Comparison of ENCODE assay signal across 19 cellular contexts in genomic region chr5:110087829-110088228, GRCh38.
A peak's percentile ranks its signal among the peaks of the same experiment; 100 is the strongest.
DNase-seq lines count a peak whose midpoint lies in the region; ATAC-seq and TF ChIP-seq lines count a peak whose summit lies in the region.
"Had no signal": no experiment of that assay in that cellular context is flagged by ENCODE, and none has a peak within 500 bp of the region (broad histone marks: within the 10 kb centered on the region; RNA-seq: fewer than 3 reads in every experiment).

No MANE protein-coding gene starts in this region.

- CTCF ChIA-PET in MCF 10A (lab: Yijun Ruan, JAX): interaction anchor here (1.1 kb wide), 1 partner anchor 397 kb away, joined by 5 read pairs; no protein-coding TSS in a partner anchor

- peak overlapping the region; percentile 59 for H3K4me3 Mint-ChIP-seq in MCF 10A (ENCODE audit: unreplicated experiment)
- H3K4me3 Mint-ChIP-seq: B cell; central memory CD8-positive, alpha-beta T cell had no signal

- no peaks in the 10 kb centered on the region for H3K36me3 Mint-ChIP-seq in MCF 10A (ENCODE audit: insufficient read depth, unreplicated experiment)

- no TSS peak for BruUV-seq in MCF 10A (replicated peaks; lab: Mats Ljungman, UMichigan)

- H2AFZ ChIP-seq in hepatocyte (no peak overlapping the region), smooth muscle cell (ENCODE audit: low read depth) (no peak overlapping the region)

- intact Hi-C loops in MCF 10A (cut with micrococcal nuclease) (no loop called here), breast epithelium (cut with DNase I; ENCODE audit: low total_unique reads) (no loop called here), vagina (cut with DNase I) (no loop called here), Right ventricle myocardium inferior (cut with DNase I) (no loop called here)

- DNase-seq in MCF 10A (ENCODE audit: unreplicated experiment) (peak; percentile 77), breast epithelium (ENCODE audit: low spot score in 2 of 2) (no peak), amniotic epithelial cell (ENCODE audit: low read depth) (peak; percentile 85), hepatocyte (ENCODE audit: low spot score) (peak; percentile 18), smooth muscle cell (lab: John Stamatoyannopoulos, UW; ENCODE audit: unreplicated experiment) (no peak), vagina (ENCODE audit: extremely low spot score in 2 of 2) (no peak), Right ventricle myocardium inferior (ENCODE audit: missing footprints) (no peak)
- DNase-seq: activated CD8-positive, alpha-beta memory T cell treated with anti-CD3 and anti-CD28 coated beads, Interleukin-2, amount 50 U/mL, for 4 hours; Caco-2; effector CD4-positive, alpha-beta T cell; left colon; mucosa of descending colon; NCI-H146; NCI-H2171 treated with DMSO at 0.1 percent for 48 hours; SK-N-SH had no signal

- H3K4me1 ChIP-seq in breast epithelium (no peaks in the 10 kb centered on the region), hepatocyte (ENCODE audit: insufficient read depth) (no peaks in the 10 kb centered on the region), smooth muscle cell (ENCODE audit: low read depth) (peaks cover 3% of the 10 kb centered on the region), vagina (no peaks in the 10 kb centered on the region)
- H3K4me1 ChIP-seq: Caco-2 had no signal

- no peaks in the 10 kb centered on the region for H3K27me3 ChIP-seq in breast epithelium
- no peaks in the 10 kb centered on the region for H3K27me3 ChIP-seq in hepatocyte
- H3K27me3 ChIP-seq in smooth muscle cell (ENCODE audit: low read depth): no peaks in the 10 kb centered on the region
- no peaks in the 10 kb centered on the region for H3K27me3 ChIP-seq in vagina

- H3K4me3 ChIP-seq in breast epithelium (no peak overlapping the region), hepatocyte (no peak overlapping the region), smooth muscle cell (no peak overlapping the region), vagina (no peak overlapping the region)
- H3K4me3 ChIP-seq: mucosa of descending colon had no signal

- POLR2A ChIA-PET in MCF 10A (lab: Yijun Ruan, JAX): interaction anchor here (0.6 to 3.4 kb wide), 13 partner anchors 11 to 1361 kb away, joined by 3 to 18 read pairs (median 6); no protein-coding TSS in a partner anchor

- no peak overlapping the region for H3K9ac ChIP-seq in smooth muscle cell (ENCODE audit: low read depth)
- H3K9ac ChIP-seq: SK-N-SH had no signal

- peak overlapping the region; percentile 92 for H3K27ac Mint-ChIP-seq in MCF 10A (ENCODE audit: low read depth, unreplicated experiment)
- H3K27ac Mint-ChIP-seq: B cell had no signal

- H3K9me2 ChIP-seq in hepatocyte (replicated peaks; ENCODE audit: insufficient read depth): no peaks in the 10 kb centered on the region
- H3K9me2 ChIP-seq: SK-N-SH had no signal

- H3K36me3 ChIP-seq in breast epithelium (no peaks in the 10 kb centered on the region), hepatocyte (replicated peaks; ENCODE audit: insufficient read depth, low read depth) (no peaks in the 10 kb centered on the region), smooth muscle cell (ENCODE audit: low read depth) (no peaks in the 10 kb centered on the region), vagina (no peaks in the 10 kb centered on the region)

- H3K4me2 ChIP-seq in hepatocyte (peak overlapping the region; percentile 21), smooth muscle cell (peak overlapping the region; percentile 2)
- H3K4me2 ChIP-seq: SK-N-SH had no signal

- peaks cover 22% of the 10 kb centered on the region for H3K4me1 Mint-ChIP-seq in MCF 10A (ENCODE audit: insufficient read depth, unreplicated experiment)
- H3K4me1 Mint-ChIP-seq: B cell; central memory CD8-positive, alpha-beta T cell had no signal

- no peaks in the 10 kb centered on the region for H3K79me2 ChIP-seq in hepatocyte
- H3K79me2 ChIP-seq in smooth muscle cell (ENCODE audit: low read depth): no peaks in the 10 kb centered on the region

- TF ChIP-seq POLR2A in breast epithelium (IDR thresholded peaks at IDR 0.05) (no peak), vagina (IDR thresholded peaks at IDR 0.05) (no peak)

- H3K9me3 Mint-ChIP-seq in MCF 10A (ENCODE audit: unreplicated experiment): no peaks in the 10 kb centered on the region
- H3K9me3 Mint-ChIP-seq: central memory CD8-positive, alpha-beta T cell had no signal

- WGBS in hepatocyte (ENCODE audit: low lambda C conversion rate, missing lambda C conversion rate): 49% methylated on average over 7 of the region's 7 CpGs
- WGBS in smooth muscle cell (ENCODE audit: low lambda C conversion rate): 69% methylated on average over 7 of the region's 7 CpGs

- H3K27ac ChIP-seq in breast epithelium (no peak overlapping the region), hepatocyte (no peak overlapping the region), smooth muscle cell (ENCODE audit: low read depth) (peak overlapping the region; percentile 78), vagina (no peak overlapping the region)

- H3K9me3 ChIP-seq in breast epithelium (no peaks in the 10 kb centered on the region), hepatocyte (ENCODE audit: low read depth) (no peaks in the 10 kb centered on the region), smooth muscle cell (replicated peaks; ENCODE audit: low read depth) (no peaks in the 10 kb centered on the region), vagina (no peaks in the 10 kb centered on the region)
- H3K9me3 ChIP-seq: Caco-2, mucosa of descending colon, SK-N-SH had no signal

- TF ChIP-seq CTCF in MCF 10A (IDR thresholded peaks at IDR 0.05; ENCODE audit: unreplicated experiment) (no peak), breast epithelium (IDR thresholded peaks at IDR 0.05) (no peak), hepatocyte (IDR thresholded peaks at IDR 0.05; ENCODE audit: poor library complexity) (no peak), smooth muscle cell (IDR thresholded peaks at IDR 0.05; ENCODE audit: borderline replicate concordance, insufficient read depth, poor library complexity, severe bottlenecking) (no peak), vagina (IDR thresholded peaks at IDR 0.05) (no peak)

- H3K27me3 Mint-ChIP-seq in MCF 10A (ENCODE audit: insufficient read depth, unreplicated experiment): no peaks in the 10 kb centered on the region
- H3K27me3 Mint-ChIP-seq: B cell; central memory CD8-positive, alpha-beta T cell had no signal

- ATAC-seq in Right ventricle myocardium inferior (no peak), HG02970 (IDR thresholded peaks at IDR 0.05; ENCODE audit: low FRiP score, unreplicated experiment) (no peak)
- ATAC-seq: left colon, mucosa of descending colon, Panc1 had no signal

- no peaks in the 10 kb centered on the region for H4K20me1 ChIP-seq in hepatocyte (ENCODE audit: insufficient read depth, poor library complexity, severe bottlenecking)
- H4K20me1 ChIP-seq in smooth muscle cell (ENCODE audit: low read depth): no peaks in the 10 kb centered on the region

- no peaks in the 10 kb centered on the region for H3F3A ChIP-seq in smooth muscle cell (ENCODE audit: low read depth)

Comparison
In these comparisons a context has a peak if more than half of its experiments do, and no peak if none do; other contexts are left out.
1. DNase-seq: peak in MCF 10A (single experiment), amniotic epithelial cell (single experiment) and hepatocyte (single experiment); none in breast epithelium (0 of 2), smooth muscle cell (single experiment), vagina (0 of 2) and Right ventricle myocardium inferior (single experiment).